ENCODE assay signal across 18 cellular contexts in the genomic region with DNA sequence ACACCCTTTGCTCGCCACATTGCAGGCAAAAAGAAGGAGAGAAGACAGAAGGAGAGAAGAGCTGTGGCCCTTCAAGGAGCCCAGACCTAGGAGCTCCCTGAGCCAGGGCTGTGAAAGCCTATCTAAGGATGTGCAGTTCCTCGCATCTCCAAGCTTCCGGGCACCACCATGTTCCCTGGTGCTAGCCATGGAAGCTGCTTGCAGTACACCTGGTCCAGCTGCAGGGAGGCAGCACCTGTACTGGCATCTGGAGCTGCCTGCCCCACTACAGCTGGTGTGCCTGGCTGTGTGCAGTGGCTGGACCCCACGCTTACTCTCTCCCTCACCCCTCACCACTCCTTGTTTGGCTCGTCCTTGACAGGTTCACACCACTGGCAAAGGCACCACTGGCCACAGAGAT.
DNase-seq lines count a peak whose midpoint lies in the region; ATAC-seq, FAIRE-seq and TF ChIP-seq lines count a peak whose summit lies in the region.
"Had no signal": no experiment of that assay in that cellular context is flagged by ENCODE, and none has a peak within 500 bp of the region (broad histone marks: within the 10 kb centered on the region; RNA-seq: fewer than 3 reads in every experiment).

No MANE protein-coding gene starts in this region.

- no peak for FAIRE-seq in kidney (lab: Jason Lieb, UNC)
- FAIRE-seq: A549, H1 had no signal

- peaks cover 4% of the 10 kb centered on the region for H3K36me3 Mint-ChIP-seq in natural killer cell treated with Interleukin-12 subunit alpha and Interleukin-12 subunit beta and Interleukin-15 and Interleukin-18, amount 100 ng/mL, for 72 hours
- no peaks in the 10 kb centered on the region for H3K36me3 Mint-ChIP-seq in natural killer cell
- no peaks in the 10 kb centered on the region for H3K36me3 Mint-ChIP-seq in stimulated activated memory B cell treated with anti-CD40 and anti-IgM and Interleukin-4, amounts not matched to agents 10 μg/mL and 1 μg/mL and 100 μg/mL, for 72 hours
- no peaks in the 10 kb centered on the region for H3K36me3 Mint-ChIP-seq in activated T-helper 1 cell treated with anti-CD3 and anti-CD28 coated beads, Interleukin-12 subunit alpha, Interleukin-12 subunit beta, Interleukin-2, Interleukin-4 antibody, amounts not matched to agents 30 ng/mL and 10 ng/mL and 1 ng/mL, durations not matched to agents 14 hours and 24 hours and 36 hours (ENCODE audit: low read depth)
- H3K36me3 Mint-ChIP-seq: CD14-positive monocyte; CD4-positive, alpha-beta memory T cell had no signal

- H3K4me3 Mint-ChIP-seq in natural killer cell treated with Interleukin-12 subunit alpha and Interleukin-12 subunit beta and Interleukin-15 and Interleukin-18, amount 100 ng/mL, for 72 hours, result no peak overlapping the region
- H3K4me3 Mint-ChIP-seq in natural killer cell, result no peak overlapping the region
- H3K4me3 Mint-ChIP-seq in stimulated activated memory B cell treated with anti-CD40 and anti-IgM and Interleukin-4, amounts not matched to agents 10 μg/mL and 1 μg/mL and 100 μg/mL, for 72 hours, result no peak overlapping the region
- H3K4me3 Mint-ChIP-seq in activated T-helper 1 cell treated with anti-CD3 and anti-CD28 coated beads, Interleukin-12 subunit alpha, Interleukin-12 subunit beta, Interleukin-2, Interleukin-4 antibody, amounts not matched to agents 30 ng/mL and 10 ng/mL and 1 ng/mL, durations not matched to agents 14 hours and 24 hours and 36 hours, result no peak overlapping the region
- H3K4me3 Mint-ChIP-seq: CD14-positive monocyte; CD4-positive, alpha-beta memory T cell had no signal

- TF ChIP-seq POLR2A in Peyer's patch (IDR thresholded peaks at IDR 0.05), result no peak

- no peaks in the 10 kb centered on the region for H3K9me3 ChIP-seq in kidney (ENCODE audit: control insufficient read depth in 1 of 2, low read length in 2 of 2)
- H3K9me3 ChIP-seq in Peyer's patch, result no peaks in the 10 kb centered on the region
- H3K9me3 ChIP-seq: A549, BLaER1, HAP-1 had no signal

- TF ChIP-seq CTCF in natural killer cell (IDR thresholded peaks at IDR 0.05) (no peak), kidney (IDR thresholded peaks at IDR 0.05; ENCODE audit: borderline replicate concordance, extremely low read depth, insufficient read depth) (no peak), Peyer's patch (IDR thresholded peaks at IDR 0.05) (no peak)

- H3K27ac ChIP-seq in kidney (ENCODE audit: low read depth in 2 of 2, low read length in 2 of 2) (no peak overlapping the region), Peyer's patch (no peak overlapping the region)
- H3K27ac ChIP-seq: 22Rv1, A549, BLaER1 had no signal

- no peak for ATAC-seq in natural killer cell treated with Interleukin-12 subunit alpha and Interleukin-12 subunit beta and Interleukin-15 and Interleukin-18, amount 100 ng/mL, for 72 hours
- ATAC-seq in natural killer cell (no peak), GM18909 (IDR thresholded peaks at IDR 0.05; ENCODE audit: poor library complexity, unreplicated experiment) (no peak)
- ATAC-seq in stimulated activated memory B cell treated with anti-CD40 and anti-IgM and Interleukin-4, amounts not matched to agents 10 μg/mL and 1 μg/mL and 100 μg/mL, for 72 hours, result peak; percentile 24
- ATAC-seq: A549 had no signal

- H3K4me1 Mint-ChIP-seq in natural killer cell treated with Interleukin-12 subunit alpha and Interleukin-12 subunit beta and Interleukin-15 and Interleukin-18, amount 100 ng/mL, for 72 hours (ENCODE audit: low read depth in 2 of 2), result no peaks in the 10 kb centered on the region
- H3K4me1 Mint-ChIP-seq in natural killer cell, result no peaks in the 10 kb centered on the region
- H3K4me1 Mint-ChIP-seq in stimulated activated memory B cell treated with anti-CD40 and anti-IgM and Interleukin-4, amounts not matched to agents 10 μg/mL and 1 μg/mL and 100 μg/mL, for 72 hours, result no peaks in the 10 kb centered on the region
- H3K4me1 Mint-ChIP-seq in activated T-helper 1 cell treated with anti-CD3 and anti-CD28 coated beads, Interleukin-12 subunit alpha, Interleukin-12 subunit beta, Interleukin-2, Interleukin-4 antibody, amounts not matched to agents 30 ng/mL and 10 ng/mL and 1 ng/mL, durations not matched to agents 14 hours and 24 hours and 36 hours (ENCODE audit: low read depth), result no peaks in the 10 kb centered on the region
- H3K4me1 Mint-ChIP-seq: CD14-positive monocyte; CD4-positive, alpha-beta memory T cell had no signal

- DNase-seq in natural killer cell treated with Interleukin-12 subunit alpha and Interleukin-12 subunit beta and Interleukin-15 and Interleukin-18, amount 100 ng/mL, for 72 hours (ENCODE audit: low spot score), result peak; percentile 54
- DNase-seq in natural killer cell (no peak), kidney (peak; percentile 54), Peyer's patch (no peak)
- DNase-seq in activated T-helper 1 cell treated with anti-CD3 and anti-CD28 coated beads, Interleukin-12 subunit alpha, Interleukin-12 subunit beta, Interleukin-2, Interleukin-4 antibody, amounts not matched to agents 30 ng/mL and 10 ng/mL and 1 ng/mL, durations not matched to agents 14 hours and 24 hours and 36 hours (ENCODE audit: low spot score), result no peak
- DNase-seq: AML-193; CD4-positive, alpha-beta memory T cell; DMS153; DMS79; GDM1 had no signal

- H3K9me3 Mint-ChIP-seq in natural killer cell treated with Interleukin-12 subunit alpha and Interleukin-12 subunit beta and Interleukin-15 and Interleukin-18, amount 100 ng/mL, for 72 hours, result peaks cover 3% of the 10 kb centered on the region
- peaks cover 5 to 6% of the 10 kb centered on the region in 2 donors for H3K9me3 Mint-ChIP-seq in natural killer cell
- no peaks in the 10 kb centered on the region for H3K9me3 Mint-ChIP-seq in stimulated activated memory B cell treated with anti-CD40 and anti-IgM and Interleukin-4, amounts not matched to agents 10 μg/mL and 1 μg/mL and 100 μg/mL, for 72 hours
- no peaks in the 10 kb centered on the region for H3K9me3 Mint-ChIP-seq in activated T-helper 1 cell treated with anti-CD3 and anti-CD28 coated beads, Interleukin-12 subunit alpha, Interleukin-12 subunit beta, Interleukin-2, Interleukin-4 antibody, amounts not matched to agents 30 ng/mL and 10 ng/mL and 1 ng/mL, durations not matched to agents 14 hours and 24 hours and 36 hours

- intact Hi-C loops in natural killer cell (cut with micrococcal nuclease) (no loop called here), kidney (cut with DNase I) (no loop called here)
- intact Hi-C loops in activated T-helper 1 cell treated with anti-CD3 and anti-CD28 coated beads, Interleukin-12 subunit alpha, Interleukin-12 subunit beta, Interleukin-2, Interleukin-4 antibody, amounts not matched to agents 30 ng/mL and 10 ng/mL and 1 ng/mL, durations not matched to agents 14 hours and 24 hours and 36 hours (cut with micrococcal nuclease), result no loop called here

- H3K27ac Mint-ChIP-seq in natural killer cell treated with Interleukin-12 subunit alpha and Interleukin-12 subunit beta and Interleukin-15 and Interleukin-18, amount 100 ng/mL, for 72 hours, result no peak overlapping the region
- H3K27ac Mint-ChIP-seq in natural killer cell, result no peak overlapping the region
- no peak overlapping the region for H3K27ac Mint-ChIP-seq in stimulated activated memory B cell treated with anti-CD40 and anti-IgM and Interleukin-4, amounts not matched to agents 10 μg/mL and 1 μg/mL and 100 μg/mL, for 72 hours
- no peak overlapping the region for H3K27ac Mint-ChIP-seq in activated T-helper 1 cell treated with anti-CD3 and anti-CD28 coated beads, Interleukin-12 subunit alpha, Interleukin-12 subunit beta, Interleukin-2, Interleukin-4 antibody, amounts not matched to agents 30 ng/mL and 10 ng/mL and 1 ng/mL, durations not matched to agents 14 hours and 24 hours and 36 hours
- H3K27ac Mint-ChIP-seq: CD14-positive monocyte; CD4-positive, alpha-beta memory T cell had no signal

- no peak overlapping the region for H3K4me3 ChIP-seq in kidney (ENCODE audit: low read length in 2 of 2)
- H3K4me3 ChIP-seq in Peyer's patch, result no peak overlapping the region
- H3K4me3 ChIP-seq: A549, BLaER1, HAP-1 had no signal

- H3K9ac ChIP-seq in kidney (ENCODE audit: low read length in 2 of 2), result no peak overlapping the region
- H3K9ac ChIP-seq: BLaER1 had no signal

- no peaks in the 10 kb centered on the region for H3K27me3 Mint-ChIP-seq in natural killer cell treated with Interleukin-12 subunit alpha and Interleukin-12 subunit beta and Interleukin-15 and Interleukin-18, amount 100 ng/mL, for 72 hours
- no peaks in the 10 kb centered on the region for H3K27me3 Mint-ChIP-seq in natural killer cell (ENCODE audit: low read depth in 2 of 2)
- no peaks in the 10 kb centered on the region for H3K27me3 Mint-ChIP-seq in stimulated activated memory B cell treated with anti-CD40 and anti-IgM and Interleukin-4, amounts not matched to agents 10 μg/mL and 1 μg/mL and 100 μg/mL, for 72 hours
- no peaks in the 10 kb centered on the region for H3K27me3 Mint-ChIP-seq in activated T-helper 1 cell treated with anti-CD3 and anti-CD28 coated beads, Interleukin-12 subunit alpha, Interleukin-12 subunit beta, Interleukin-2, Interleukin-4 antibody, amounts not matched to agents 30 ng/mL and 10 ng/mL and 1 ng/mL, durations not matched to agents 14 hours and 24 hours and 36 hours (ENCODE audit: insufficient read depth)
- H3K27me3 Mint-ChIP-seq: CD4-positive, alpha-beta memory T cell had no signal

- H3K4me1 ChIP-seq in kidney (ENCODE audit: control insufficient read depth in 1 of 2, insufficient read depth in 1 of 2, low read depth in 1 of 2, low read length in 2 of 2), result no peaks in the 10 kb centered on the region
- no peaks in the 10 kb centered on the region for H3K4me1 ChIP-seq in Peyer's patch
- H3K4me1 ChIP-seq: A549, BLaER1, HAP-1 had no signal

- H3K27me3 ChIP-seq in Peyer's patch, result no peaks in the 10 kb centered on the region
- H3K27me3 ChIP-seq: BLaER1 had no signal

- H3K36me3 ChIP-seq in kidney (ENCODE audit: control insufficient read depth in 1 of 2, insufficient read depth in 2 of 2, low read length in 2 of 2) (no peaks in the 10 kb centered on the region), Peyer's patch (no peaks in the 10 kb centered on the region)
- H3K36me3 ChIP-seq: BLaER1, HAP-1 had no signal

Comparison
In these comparisons a context has a peak if more than half of its experiments do, and no peak if none do; other contexts are left out.
1. DNase-seq: peak in natural killer cell treated with Interleukin-12 subunit alpha and Interleukin-12 subunit beta and Interleukin-15 and Interleukin-18, amount 100 ng/mL, for 72 hours (single experiment) and kidney (single experiment); none in natural killer cell (single experiment), activated T-helper 1 cell treated with anti-CD3 and anti-CD28 coated beads, Interleukin-12 subunit alpha, Interleukin-12 subunit beta, Interleukin-2, Interleukin-4 antibody, amounts not matched to agents 30 ng/mL and 10 ng/mL and 1 ng/mL, durations not matched to agents 14 hours and 24 hours and 36 hours (single experiment) and Peyer's patch (0 of 3).